In genomic region chr10:70404036-70404905, GRCh38 we compare ENCODE assay signal across 1 cellular context.
TF ChIP-seq lines count a peak whose summit lies in the region.

EIF4EBP2 (plus strand) TSS chr10:70404145; CDS start chr10:70404402, 257 bp downstream.

TF ChIP-seq in HepG2, 621 proteins besides CTCF, POLR2A, EP300 and RAD21 (continued from another document and continues in another):
- no peak for TF ChIP-seq ZNF839 (CRISPR knock-in tag; IDR thresholded peaks at IDR 0.05; ENCODE audit: borderline replicate concordance)
- no peak for TF ChIP-seq FOSL1 (CRISPR knock-in tag; IDR thresholded peaks at IDR 0.05; ENCODE audit: borderline replicate concordance)
- TF ChIP-seq ZNF256 (CRISPR knock-in tag; conservative IDR thresholded peaks at IDR 0.05): no peak
- TF ChIP-seq SMARCC2 (IDR thresholded peaks at IDR 0.05): no peak
- TF ChIP-seq KLF6 (CRISPR knock-in tag; IDR thresholded peaks at IDR 0.05): no peak
- TF ChIP-seq HOXD1 (CRISPR knock-in tag; IDR thresholded peaks at IDR 0.05): 0 out of 2 replicates have a peak, but pooled peaks have one; percentile 24
- TF ChIP-seq TIGD3 (CRISPR knock-in tag; IDR thresholded peaks at IDR 0.05; ENCODE audit: borderline replicate concordance): no peak
- 0 out of 2 replicates have a peak, but pooled peaks have one; percentile 42 for TF ChIP-seq ETS1 (CRISPR knock-in tag; IDR thresholded peaks at IDR 0.05)
- TF ChIP-seq FIP1L1 (IDR thresholded peaks at IDR 0.05; ENCODE audit: borderline replicate concordance, insufficient read depth, low read depth, low read length): no peak
- TF ChIP-seq ZNF883 (CRISPR knock-in tag; IDR thresholded peaks at IDR 0.05; ENCODE audit: not compliant biosample characterization): peak; percentile 64
- peak; percentile 67 for TF ChIP-seq ZNF792 (CRISPR knock-in tag; IDR thresholded peaks at IDR 0.05)
- TF ChIP-seq MXD1 (CRISPR knock-in tag; IDR thresholded peaks at IDR 0.05): peak; percentile 64; the same call in 1 of the 2 replicates
- no peak for TF ChIP-seq ATF6 (CRISPR knock-in tag; conservative IDR thresholded peaks at IDR 0.05)
- TF ChIP-seq SCMH1 (CRISPR knock-in tag; IDR thresholded peaks at IDR 0.05; ENCODE audit: borderline replicate concordance): no peak
- peak; percentile 52; the same call in 1 of the 2 replicates for TF ChIP-seq THAP7 (CRISPR knock-in tag; IDR thresholded peaks at IDR 0.05)
- TF ChIP-seq PRDM10 (CRISPR knock-in tag; IDR thresholded peaks at IDR 0.05; ENCODE audit: low read depth): no peak
- TF ChIP-seq ZNF720 (CRISPR knock-in tag; IDR thresholded peaks at IDR 0.05): no peak
- TF ChIP-seq ZNF276 (CRISPR knock-in tag; IDR thresholded peaks at IDR 0.05; ENCODE audit: low read depth): 0 out of 2 replicates have a peak, but pooled peaks have one; percentile 36
- no peak for TF ChIP-seq GFI1 (CRISPR knock-in tag; IDR thresholded peaks at IDR 0.05; ENCODE audit: borderline replicate concordance)
- 0 out of 2 replicates have a peak, but pooled peaks have one; percentile 47 for TF ChIP-seq CBFB (CRISPR knock-in tag; IDR thresholded peaks at IDR 0.05)
- TF ChIP-seq ZNF18 (CRISPR knock-in tag; IDR thresholded peaks at IDR 0.05; ENCODE audit: insufficient replicate concordance): peak; percentile 25
- TF ChIP-seq CENPT (CRISPR knock-in tag; IDR thresholded peaks at IDR 0.05; ENCODE audit: low read depth): peak; percentile 43; the same call in 1 of the 2 replicates
- 0 out of 2 replicates have a peak, but pooled peaks have one; percentile 67 for TF ChIP-seq SNAPC2 (CRISPR knock-in tag; IDR thresholded peaks at IDR 0.05)
- TF ChIP-seq RFXAP (CRISPR knock-in tag; IDR thresholded peaks at IDR 0.05; ENCODE audit: borderline replicate concordance): no peak; the same call in 1 of the 2 replicates
- TF ChIP-seq RBM39 (IDR thresholded peaks at IDR 0.05; ENCODE audit: low read depth, low read length, poor library complexity, severe bottlenecking): peak; percentile 53
- no peak for TF ChIP-seq MAFF (IDR thresholded peaks at IDR 0.05; ENCODE audit: low read depth, low read length)
- TF ChIP-seq ZNF260 (CRISPR knock-in tag; IDR thresholded peaks at IDR 0.05; ENCODE audit: borderline replicate concordance, low read depth): no peak
- 0 out of 2 replicates have a peak, but pooled peaks have one; percentile 55 for TF ChIP-seq ZNF691 (CRISPR knock-in tag; IDR thresholded peaks at IDR 0.05; ENCODE audit: borderline replicate concordance, low read depth)
- no peak for TF ChIP-seq ATF3 (CRISPR knock-in tag; IDR thresholded peaks at IDR 0.05)
- TF ChIP-seq ZNF431 (CRISPR knock-in tag; IDR thresholded peaks at IDR 0.05; ENCODE audit: borderline replicate concordance, low read depth): no peak
- TF ChIP-seq ZNF275 (CRISPR knock-in tag; IDR thresholded peaks at IDR 0.05; ENCODE audit: borderline replicate concordance): 0 out of 2 replicates have a peak, but pooled peaks have one; percentile 30
- peak; percentile 25; the same call in 1 of the 2 replicates for TF ChIP-seq CEBPG (CRISPR knock-in tag; IDR thresholded peaks at IDR 0.05)
- TF ChIP-seq KAT2B (IDR thresholded peaks at IDR 0.05; ENCODE audit: borderline replicate concordance, low read depth, low read length): no peak
- TF ChIP-seq ZKSCAN5 (CRISPR knock-in tag; IDR thresholded peaks at IDR 0.05): no peak
- TF ChIP-seq BORCS8-MEF2B (CRISPR knock-in tag; IDR thresholded peaks at IDR 0.05): peak; percentile 82
- no peak for TF ChIP-seq NFYB (CRISPR knock-in tag; IDR thresholded peaks at IDR 0.05)
- TF ChIP-seq NFKB2 (CRISPR knock-in tag; IDR thresholded peaks at IDR 0.05; ENCODE audit: borderline replicate concordance): peak; percentile 76; the same call in 1 of the 2 replicates
- 0 out of 2 replicates have a peak, but pooled peaks have one; percentile 83 for TF ChIP-seq FOXO4 (CRISPR knock-in tag; conservative IDR thresholded peaks at IDR 0.05)
- TF ChIP-seq HIVEP1 (CRISPR knock-in tag; IDR thresholded peaks at IDR 0.05): peak; percentile 70
- TF ChIP-seq HNRNPUL1 (IDR thresholded peaks at IDR 0.05; ENCODE audit: low read depth, low read length): no peak
- TF ChIP-seq ISX (CRISPR knock-in tag; conservative IDR thresholded peaks at IDR 0.05): no peak
- no peak; the same call in 1 of the 2 replicates for TF ChIP-seq ZFP90 (CRISPR knock-in tag; IDR thresholded peaks at IDR 0.05; ENCODE audit: borderline replicate concordance)
- no peak for TF ChIP-seq SETDB1 (CRISPR knock-in tag; IDR thresholded peaks at IDR 0.05; ENCODE audit: borderline replicate concordance)
- peak; percentile 63 for TF ChIP-seq BCL6 (CRISPR knock-in tag; IDR thresholded peaks at IDR 0.05)
- TF ChIP-seq RFX5 (IDR thresholded peaks at IDR 0.05; ENCODE audit: low read depth, low read length): no peak
- TF ChIP-seq KAT8 (CRISPR knock-in tag; IDR thresholded peaks at IDR 0.05): peak; percentile 85
